Comparison of ENCODE assay signal across 19 cellular contexts in genomic region chr17:50268632-50269287, GRCh38. TPM values are rescaled to one million over a fixed set of nuclear protein-coding genes. Genes with fewer than 3 reads are reported as not detected.
DNase-seq lines count a peak whose midpoint lies in the region; ATAC-seq and TF ChIP-seq lines count a peak whose summit lies in the region.
"Had no signal": no experiment of that assay in that cellular context is flagged by ENCODE, and none has a peak within 500 bp of the region (broad histone marks: within the 10 kb centered on the region; RNA-seq: fewer than 3 reads in every experiment).

No MANE protein-coding gene starts in this region.

- H3K27ac Mint-ChIP-seq in osteocyte (ENCODE audit: unreplicated experiment), result peak overlapping the region; percentile 96

- H3K4me3 Mint-ChIP-seq in osteocyte (ENCODE audit: unreplicated experiment), result peak overlapping the region; percentile 51
- H3K4me3 Mint-ChIP-seq: naive thymus-derived CD8-positive, alpha-beta T cell had no signal

- TF ChIP-seq CTCF in fibroblast of mammary gland (conservative IDR thresholded peaks at IDR 0.05; ENCODE audit: control insufficient read depth, insufficient read depth, low read depth, low read length) (no peak), osteocyte (IDR thresholded peaks at IDR 0.05) (no peak)

- H3K27me3 Mint-ChIP-seq in osteocyte (ENCODE audit: unreplicated experiment), result no peaks in the 10 kb centered on the region

- no peaks in the 10 kb centered on the region for H3K36me3 Mint-ChIP-seq in osteocyte (ENCODE audit: unreplicated experiment)
- H3K36me3 Mint-ChIP-seq: naive thymus-derived CD8-positive, alpha-beta T cell had no signal

- ATAC-seq in HG02610 (IDR thresholded peaks at IDR 0.05; ENCODE audit: unreplicated experiment) (no peak), HG03108 (IDR thresholded peaks at IDR 0.05; ENCODE audit: unreplicated experiment) (no peak), GM21737 (IDR thresholded peaks at IDR 0.05; ENCODE audit: unreplicated experiment) (no peak)
- ATAC-seq: heart right ventricle; left ventricle myocardium superior; naive thymus-derived CD8-positive, alpha-beta T cell; right cardiac atrium had no signal

- DNase-seq in AG20443 (ENCODE audit: low spot score) (peak; percentile 7), HuH-7 (ENCODE audit: low spot score) (peak; percentile 7), fibroblast of mammary gland (ENCODE audit: low read depth) (peak; percentile 41), osteocyte (ENCODE audit: extremely low spot score, unreplicated experiment) (no peak), COLO668 (lab: John Stamatoyannopoulos, UW; ENCODE audit: unreplicated experiment) (no peak)
- DNase-seq: cortex of kidney; DMS153; GM23248; heart right ventricle; left ventricle myocardium superior; naive thymus-derived CD8-positive, alpha-beta T cell; NCI-H1930; right cardiac atrium; thyroid gland had no signal

- peaks cover 96% of the 10 kb centered on the region for H3K4me1 Mint-ChIP-seq in osteocyte (ENCODE audit: unreplicated experiment)

- H3K4me3 ChIP-seq in fibroblast of mammary gland (ENCODE audit: control insufficient read depth, low read depth, low read length), result no peak overlapping the region
- H3K4me3 ChIP-seq: adrenal gland, GM23248, heart right ventricle, Peyer's patch, thyroid gland had no signal

- H3K9me3 Mint-ChIP-seq in osteocyte (ENCODE audit: unreplicated experiment), result no peaks in the 10 kb centered on the region
- H3K9me3 Mint-ChIP-seq: naive thymus-derived CD8-positive, alpha-beta T cell had no signal

RNA-seq across cellular contexts. Expression of gene TMEM92, which starts 5.5 kb away (rescaled TPM):
- total RNA-seq in osteocyte, result 4.3 and 6.6 TPM in 2 replicates
- total RNA-seq: adrenal gland; heart right ventricle; left ventricle myocardium superior; naive thymus-derived CD8-positive, alpha-beta T cell; right cardiac atrium; thyroid gland had no signal

Comparison
In these comparisons a context has a peak if more than half of its experiments do, and no peak if none do; other contexts are left out.
1. DNase-seq: peak in AG20443 (single experiment), HuH-7 (single experiment) and fibroblast of mammary gland (single experiment); none in osteocyte (single experiment) and COLO668 (single experiment).